ENCODE assay signal across 20 cellular contexts in genomic region chr13:55307909-55308308, GRCh38.
DNase-seq lines count a peak whose midpoint lies in the region; ATAC-seq, FAIRE-seq and TF ChIP-seq lines count a peak whose summit lies in the region.
"Had no signal": no experiment of that assay in that cellular context is flagged by ENCODE, and none has a peak within 500 bp of the region (broad histone marks: within the 10 kb centered on the region; RNA-seq: fewer than 3 reads in every experiment).

No MANE protein-coding gene starts in this region.

- peak; percentile 21 for FAIRE-seq in D721Med (lab: Jason Lieb, UNC)
- FAIRE-seq: A549, G401.6, GM12891, GM19239 had no signal

- POLR2A ChIA-PET in CD4-positive, alpha-beta T cell (lab: Charles Lee), result no interaction called here

- intact Hi-C loops in CD4-positive, alpha-beta T cell (cut with DNase I, micrococcal nuclease), result no loop called here
- intact Hi-C loops in posterior cingulate gyrus (cut with DNase I), result no loop called here

- peaks cover 3% of the 10 kb centered on the region for H3K9me3 Mint-ChIP-seq in CD4-positive, alpha-beta T cell

- H3K4me1 Mint-ChIP-seq in CD4-positive, alpha-beta T cell (ENCODE audit: low read depth), result no peaks in the 10 kb centered on the region
- H3K4me1 Mint-ChIP-seq: B cell; CD4-positive, alpha-beta memory T cell; CD8-positive, alpha-beta memory T cell had no signal

- no peaks in the 10 kb centered on the region for H3K4me1 ChIP-seq in HAP-1
- H3K4me1 ChIP-seq: A549 had no signal

- no peak overlapping the region for H3K4me3 Mint-ChIP-seq in CD4-positive, alpha-beta T cell
- H3K4me3 Mint-ChIP-seq: B cell; CD4-positive, alpha-beta memory T cell; CD8-positive, alpha-beta memory T cell had no signal

- in situ Hi-C loops in HAP-1 (cut with MboI; ENCODE audit: low sequenced_read_pairs), result no loop called here

- H3K27ac ChIP-seq in CD4-positive, alpha-beta T cell (ENCODE audit: low read depth, low read length), result no peak overlapping the region
- H3K27ac ChIP-seq: 22Rv1; A549; BLaER1 treated with 17β-estradiol and CSF1 and Interleukin-3, amounts not matched to agents 10 nM and 100 nM; C4-2B had no signal

- DNase-seq in D721Med (ENCODE audit: insufficient read length, low spot score), result no peak
- peak; percentile 70 for DNase-seq in HT1080 (ENCODE audit: low read depth)
- DNase-seq in RPMI7951 (ENCODE audit: low read depth), result peak; percentile 1
- no peak for DNase-seq in CD4-positive, alpha-beta T cell
- DNase-seq in posterior cingulate gyrus, result no peak
- DNase-seq in HAP-1 (ENCODE audit: low spot score in 2 of 2), result no peak
- DNase-seq: AML-193; CD4-positive, alpha-beta memory T cell; CD8-positive, alpha-beta memory T cell; COR-L47; DMS79 treated with DMSO at 0.1 percent for 48 hours; GF-D8 had no signal

- H3K27me3 Mint-ChIP-seq in CD4-positive, alpha-beta T cell, result no peaks in the 10 kb centered on the region
- H3K27me3 Mint-ChIP-seq: B cell; CD4-positive, alpha-beta memory T cell; CD8-positive, alpha-beta memory T cell had no signal

- no peak overlapping the region for H3K4me3 ChIP-seq in HAP-1
- H3K4me3 ChIP-seq: A549; BLaER1 treated with 17β-estradiol and CSF1 and Interleukin-3, amounts not matched to agents 10 nM and 100 nM had no signal

- no peaks in the 10 kb centered on the region for H3K36me3 Mint-ChIP-seq in CD4-positive, alpha-beta T cell (ENCODE audit: low read depth)
- H3K36me3 Mint-ChIP-seq: CD4-positive, alpha-beta memory T cell; CD8-positive, alpha-beta memory T cell had no signal

- no peaks in the 10 kb centered on the region for H3K9me3 ChIP-seq in CD4-positive, alpha-beta T cell (ENCODE audit: control insufficient read depth, low read length)
- no peaks in the 10 kb centered on the region for H3K9me3 ChIP-seq in HAP-1
- H3K9me3 ChIP-seq: A549; BLaER1 treated with 17β-estradiol and CSF1 and Interleukin-3, amounts not matched to agents 10 nM and 100 nM had no signal

- no peak for ATAC-seq in CD4-positive, alpha-beta T cell (ENCODE audit: poor library complexity)
- ATAC-seq: A549 had no signal

- no peak for TF ChIP-seq CTCF in D721Med (IDR thresholded peaks at IDR 0.05; ENCODE audit: insufficient read depth, missing control alignments)
- TF ChIP-seq CTCF in CD4-positive, alpha-beta T cell (IDR thresholded peaks at IDR 0.05), result no peak

- H3K27me3 ChIP-seq in CD4-positive, alpha-beta T cell (ENCODE audit: control insufficient read depth, insufficient read depth, low read length), result no peaks in the 10 kb centered on the region
- no peaks in the 10 kb centered on the region for H3K27me3 ChIP-seq in HAP-1 (ENCODE audit: low read depth)
- H3K27me3 ChIP-seq: BLaER1 treated with 17β-estradiol and CSF1 and Interleukin-3, amounts not matched to agents 10 nM and 100 nM had no signal

- CTCF ChIA-PET in CD4-positive, alpha-beta T cell (lab: Charles Lee), result no interaction called here

- H3K27ac Mint-ChIP-seq in CD4-positive, alpha-beta T cell, result no peak overlapping the region
- H3K27ac Mint-ChIP-seq: B cell; CD4-positive, alpha-beta memory T cell; CD8-positive, alpha-beta memory T cell had no signal

- no peaks in the 10 kb centered on the region for H3K36me3 ChIP-seq in HAP-1 (replicated peaks)
- H3K36me3 ChIP-seq: BLaER1 treated with 17β-estradiol and CSF1 and Interleukin-3, amounts not matched to agents 10 nM and 100 nM had no signal

Comparison
In these comparisons a context has a peak if more than half of its experiments do, and no peak if none do; other contexts are left out.
1. DNase-seq: peak in HT1080 (single experiment) and RPMI7951 (single experiment); none in D721Med (single experiment), CD4-positive, alpha-beta T cell (0 of 10), posterior cingulate gyrus (0 of 10) and HAP-1 (0 of 2).